Comparison of ENCODE assay signal across 10 cellular contexts in the genomic region with DNA sequence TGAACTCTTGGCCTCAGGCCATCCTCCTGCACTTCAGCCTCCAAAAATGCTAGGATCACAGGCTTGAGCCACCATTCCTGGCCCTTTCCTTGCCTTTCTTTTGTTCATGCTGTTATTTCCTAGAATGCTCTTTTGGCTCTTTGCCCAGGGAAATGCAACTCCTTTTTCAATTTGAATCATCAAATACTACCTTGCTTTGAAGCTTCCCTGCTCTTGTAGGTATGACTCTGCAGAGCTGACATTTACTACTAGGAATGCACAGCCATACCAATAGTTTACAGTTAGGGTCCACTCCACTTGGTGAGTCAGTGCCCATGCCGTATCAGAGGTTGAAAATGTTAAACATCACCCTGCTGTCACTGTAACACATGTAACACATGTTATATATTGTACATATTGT.
A peak's percentile ranks its signal among the peaks of the same experiment; 100 is the strongest.
DNase-seq lines count a peak whose midpoint lies in the region; ATAC-seq and TF ChIP-seq lines count a peak whose summit lies in the region.
"Had no signal": no experiment of that assay in that cellular context is flagged by ENCODE, and none has a peak within 500 bp of the region (broad histone marks: within the 10 kb centered on the region; RNA-seq: fewer than 3 reads in every experiment).

No MANE protein-coding gene starts in this region.

- no peaks in the 10 kb centered on the region for H3K36me3 ChIP-seq in CD8-positive, alpha-beta T cell (ENCODE audit: insufficient read depth, low read length)
- no peaks in the 10 kb centered on the region for H3K36me3 ChIP-seq in heart left ventricle
- H3K36me3 ChIP-seq: neutrophil had no signal

- in situ Hi-C loops in ACHN (cut with HindIII; ENCODE audit: low pct_ligation_motif_present, low pct_unique_long_range_greater_than_20kb, low sequenced_read_pairs), result no loop called here

- CTCF ChIA-PET in CD8-positive, alpha-beta T cell (lab: Charles Lee), result interaction anchor here (1.5 kb wide), 1 partner anchor 68 kb away, joined by 6 read pairs; no protein-coding TSS in a partner anchor

- H3K27me3 ChIP-seq in CD8-positive, alpha-beta T cell (ENCODE audit: insufficient read depth, low read length), result no peaks in the 10 kb centered on the region
- H3K27me3 ChIP-seq in heart left ventricle, result peaks cover 0 to 8% (median 0%) of the 10 kb centered on the region in 9 donors

- no peak overlapping the region for H3K27ac Mint-ChIP-seq in CD8-positive, alpha-beta T cell

- no peak overlapping the region for H3K4me3 Mint-ChIP-seq in CD8-positive, alpha-beta T cell

- DNase-seq in ACHN, result peak; percentile 52
- peak; percentile 7 for DNase-seq in EH (ENCODE audit: low read depth)
- peak; percentile 91 for DNase-seq in NCI-H226
- peak; percentile 93 for DNase-seq in epithelial cell of esophagus (ENCODE audit: low read depth)
- no peak for DNase-seq in NCI-H510A treated with DMSO at 0.1 percent for 48 hours (lab: John Stamatoyannopoulos, UW)
- no peak for DNase-seq in CD8-positive, alpha-beta T cell
- no peak for DNase-seq in NCI-H1092 (lab: John Stamatoyannopoulos, UW)
- no peak for DNase-seq in heart left ventricle

- H3K27me3 Mint-ChIP-seq in CD8-positive, alpha-beta T cell (ENCODE audit: low read depth), result peaks cover 3% of the 10 kb centered on the region

- TF ChIP-seq CTCF in epithelial cell of esophagus (IDR thresholded peaks at IDR 0.05; ENCODE audit: insufficient read depth, low read depth, low read length, missing control alignments), result no peak
- TF ChIP-seq CTCF in CD8-positive, alpha-beta T cell (IDR thresholded peaks at IDR 0.05), result no peak
- TF ChIP-seq CTCF in heart left ventricle (IDR thresholded peaks at IDR 0.05), result no peak

- H3K4me3 ChIP-seq in epithelial cell of esophagus (ENCODE audit: low read length) (no peak overlapping the region), heart left ventricle (no peak overlapping the region)
- H3K4me3 ChIP-seq in CD8-positive, alpha-beta T cell (ENCODE audit: low read depth, low read length), result no peak overlapping the region

- H3K9me3 ChIP-seq in CD8-positive, alpha-beta T cell (ENCODE audit: low read length), result no peaks in the 10 kb centered on the region
- no peaks in the 10 kb centered on the region for H3K9me3 ChIP-seq in heart left ventricle
- H3K9me3 ChIP-seq: neutrophil had no signal

- H3K36me3 Mint-ChIP-seq in CD8-positive, alpha-beta T cell, result no peaks in the 10 kb centered on the region

- POLR2A ChIA-PET in CD8-positive, alpha-beta T cell (lab: Charles Lee), result no interaction called here

- no peak for TF ChIP-seq POLR2A in heart left ventricle (IDR thresholded peaks at IDR 0.05)

- intact Hi-C loops in CD8-positive, alpha-beta T cell (cut with DNase I, micrococcal nuclease), result no loop called here
- intact Hi-C loops in heart left ventricle (cut with DNase I), result no loop called here

- H3K27ac ChIP-seq in CD8-positive, alpha-beta T cell (ENCODE audit: low read depth, low read length), result no peak overlapping the region
- no peak overlapping the region for H3K27ac ChIP-seq in heart left ventricle
- H3K27ac ChIP-seq: HL-60, neutrophil had no signal

- H3K9me3 Mint-ChIP-seq in CD8-positive, alpha-beta T cell, result no peaks in the 10 kb centered on the region

- ATAC-seq in CD8-positive, alpha-beta T cell, result no peak
- no peak for ATAC-seq in heart left ventricle

- whole genome bisulfite sequencing in heart left ventricle, 4 donors, result 68 to 77% (median 74%) methylated on average over 1 of the region's 1 CpG

- H3K4me1 ChIP-seq in CD8-positive, alpha-beta T cell (ENCODE audit: insufficient read depth, low read length), result no peaks in the 10 kb centered on the region
- H3K4me1 ChIP-seq in heart left ventricle, result no peaks in the 10 kb centered on the region

- no peaks in the 10 kb centered on the region for H3K4me1 Mint-ChIP-seq in CD8-positive, alpha-beta T cell (ENCODE audit: low read depth)

Comparison
In these comparisons a context has a peak if more than half of its experiments do, and no peak if none do; other contexts are left out.
1. DNase-seq: peak in ACHN (single experiment), EH (single experiment), NCI-H226 (single experiment) and epithelial cell of esophagus (single experiment); none in NCI-H510A treated with DMSO at 0.1 percent for 48 hours (single experiment), CD8-positive, alpha-beta T cell (0 of 7), NCI-H1092 (single experiment) and heart left ventricle (0 of 5).